Comparison of ENCODE assay signal across 21 cellular contexts in the genomic region with DNA sequence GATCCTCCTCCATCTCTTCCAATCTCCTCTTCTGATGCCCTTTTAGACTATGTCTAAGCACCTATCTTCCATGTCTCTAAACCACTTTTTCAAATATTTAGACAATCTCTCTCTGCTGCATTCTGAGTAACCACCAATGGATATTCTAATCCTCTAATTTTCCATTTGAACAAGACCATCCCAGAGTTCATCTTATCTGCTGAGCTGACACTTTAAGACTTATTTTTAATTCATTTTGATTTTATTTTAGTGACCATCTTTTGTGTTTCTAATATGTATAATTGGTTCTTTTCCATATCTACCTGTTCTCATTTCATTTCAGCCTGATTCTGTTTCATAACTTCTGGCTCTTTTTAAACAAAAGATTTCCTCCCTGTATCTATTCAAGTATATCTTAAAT.
A peak's percentile ranks its signal among the peaks of the same experiment; 100 is the strongest.
DNase-seq lines count a peak whose midpoint lies in the region; ATAC-seq, FAIRE-seq and TF ChIP-seq lines count a peak whose summit lies in the region.
"Had no signal": no experiment of that assay in that cellular context is flagged by ENCODE, and none has a peak within 500 bp of the region (broad histone marks: within the 10 kb centered on the region; RNA-seq: fewer than 3 reads in every experiment).

No MANE protein-coding gene starts in this region.

- H3K4me1 ChIP-seq in HepG2 (ENCODE audit: insufficient read depth, low read length): no peaks in the 10 kb centered on the region
- H3K4me1 ChIP-seq in right lobe of liver: no peaks in the 10 kb centered on the region
- H3K4me1 ChIP-seq in K562 (replicated peaks in 1 of 2; ENCODE audit: control insufficient read depth in 2 of 2, insufficient read depth in 2 of 2, low read length in 2 of 2): no peaks in the 10 kb centered on the region; a peak in 1 of 5 replicates

- ATAC-seq in HepG2: no peak
- no peak for ATAC-seq in right lobe of liver
- no peak for ATAC-seq in K562
- ATAC-seq: CD8-positive, alpha-beta T cell; GM12878 had no signal

- CTCF ChIA-PET in HepG2 (lab: Yijun Ruan, JAX; ENCODE audit: low intra/inter-chr PET ratio, low total read pairs) (no interaction called here), K562 (lab: Yijun Ruan, JAX; ENCODE audit: low intra/inter-chr PET ratio) (interaction anchor here (0.7 kb wide), 1 partner anchor 35 kb away, joined by 4 read pairs; no protein-coding TSS in a partner anchor)

- H3K9ac ChIP-seq in HepG2 (ENCODE audit: insufficient read depth, low read depth, low read length) (no peak overlapping the region), K562 (ENCODE audit: insufficient read depth in 1 of 2, low read depth in 2 of 2, low read length in 2 of 2) (no peak overlapping the region)
- H3K9ac ChIP-seq: BLaER1 treated with 17β-estradiol and CSF1 and Interleukin-3, amounts not matched to agents 10 nM and 100 nM had no signal

- H2AFZ ChIP-seq in HepG2 (ENCODE audit: low read length) (no peak overlapping the region), K562 (ENCODE audit: low read depth, low read length) (no peak overlapping the region)

- FAIRE-seq in HepG2 (lab: Jason Lieb, UNC) (no peak), K562 (lab: Jason Lieb, UNC) (no peak)
- FAIRE-seq: GM12878, GM12892, GM18507 had no signal

- POLR2A ChIA-PET in HepG2 (lab: Yijun Ruan, JAX) (no interaction called here), K562 (lab: Yijun Ruan, JAX) (no interaction called here)

- H3K4me2 ChIP-seq in HepG2 (ENCODE audit: low read depth, low read length) (no peak overlapping the region), K562 (ENCODE audit: insufficient read depth, low read length) (no peak overlapping the region)
- H3K4me2 ChIP-seq: BLaER1 treated with 17β-estradiol and CSF1 and Interleukin-3, amounts not matched to agents 10 nM and 100 nM had no signal

- H3K9me1 ChIP-seq in K562 (ENCODE audit: control insufficient read depth, insufficient read depth, low read length): no peaks in the 10 kb centered on the region

- TF ChIP-seq POLR2A in HepG2 (IDR thresholded peaks at IDR 0.05; ENCODE audit: insufficient read depth in 1 of 2, low read depth in 2 of 2, low read length in 2 of 2) (no peak), right lobe of liver (IDR thresholded peaks at IDR 0.05) (no peak), K562 (conservative IDR thresholded peaks at IDR 0.05) (no peak)

- H3K4me3 ChIP-seq in HepG2 (replicated peaks in 1 of 3; ENCODE audit: insufficient read depth in 1 of 3, low read depth in 2 of 3, low read length in 3 of 3) (no peak overlapping the region), right lobe of liver (no peak overlapping the region), K562 (no peak overlapping the region)
- H3K4me3 ChIP-seq: BLaER1 treated with 17β-estradiol and CSF1 and Interleukin-3, amounts not matched to agents 10 nM and 100 nM; GM12878 had no signal

- DNase-seq in HepG2 (ENCODE audit: low spot score) (no peak), right lobe of liver (no peak), K562 (ENCODE audit: extremely low read depth in 1 of 4, low spot score in 3 of 4) (no peak), AG08396 (ENCODE audit: low spot score) (no peak), COR-L47 (lab: John Stamatoyannopoulos, UW) (no peak)
- DNase-seq: ACHN; AML-193; CD4-positive, alpha-beta T cell; CD8-positive, alpha-beta T cell; DMS 273 treated with DMSO at 0.1 percent for 48 hours; DMS153; DMS53; DMS79; DND-41; GDM1 had no signal

- H4K20me1 ChIP-seq in HepG2 (ENCODE audit: insufficient read depth, low read length): no peaks in the 10 kb centered on the region
- H4K20me1 ChIP-seq in K562 (replicated peaks; ENCODE audit: control insufficient read depth, insufficient read depth, low read length): no peaks in the 10 kb centered on the region
- H4K20me1 ChIP-seq: BLaER1 treated with 17β-estradiol and CSF1 and Interleukin-3, amounts not matched to agents 10 nM and 100 nM had no signal

- no peak overlapping the region for H3K27ac ChIP-seq in HepG2 (ENCODE audit: extremely low read length, insufficient read depth, low read length)
- H3K27ac ChIP-seq in right lobe of liver: no peak overlapping the region
- no peak overlapping the region for H3K27ac ChIP-seq in K562 (ENCODE audit: extremely low read depth, low read depth, low read length)
- H3K27ac ChIP-seq: 22Rv1; BLaER1 treated with 17β-estradiol and CSF1 and Interleukin-3, amounts not matched to agents 10 nM and 100 nM; C4-2B had no signal

- in situ Hi-C loops in HepG2 (cut with HindIII; ENCODE audit: extremely low pct_ligation_motif_present, low pct_unique_long_range_greater_than_20kb) (no loop called here), K562 (cut with MboI) (no loop called here)

- H3K36me3 ChIP-seq in HepG2 (replicated peaks in 1 of 2; ENCODE audit: control insufficient read depth in 1 of 2, insufficient read depth in 2 of 2, low read length in 2 of 2) (no peaks in the 10 kb centered on the region), right lobe of liver (no peaks in the 10 kb centered on the region), K562 (ENCODE audit: control insufficient read depth, insufficient read depth, low read length) (no peaks in the 10 kb centered on the region)
- H3K36me3 ChIP-seq: BLaER1 treated with 17β-estradiol and CSF1 and Interleukin-3, amounts not matched to agents 10 nM and 100 nM had no signal

- H3K9me3 ChIP-seq in HepG2 (ENCODE audit: low read length): no peaks in the 10 kb centered on the region
- H3K9me3 ChIP-seq in right lobe of liver: no peaks in the 10 kb centered on the region
- no peaks in the 10 kb centered on the region for H3K9me3 ChIP-seq in K562 (replicated peaks; ENCODE audit: control insufficient read depth, insufficient read depth, low read depth, low read length)

- TF ChIP-seq RAD21 in HepG2 (CRISPR knock-in tag; IDR thresholded peaks at IDR 0.05) (no peak), K562 (CRISPR knock-in tag; conservative IDR thresholded peaks at IDR 0.05 in 1 of 2, IDR thresholded peaks at IDR 0.05 in 1 of 2) (no peak)

- H3K79me2 ChIP-seq in HepG2 (ENCODE audit: insufficient read depth, low read length) (no peaks in the 10 kb centered on the region), K562 (ENCODE audit: control insufficient read depth, insufficient read depth, low read length) (no peaks in the 10 kb centered on the region)

- H3K27me3 ChIP-seq in HepG2 (ENCODE audit: control insufficient read depth in 1 of 2, insufficient read depth in 2 of 2, low read length in 2 of 2) (peaks cover 0 to 2% of the 10 kb centered on the region in 2 experiments; a peak in 2 of 5 replicates), right lobe of liver (no peaks in the 10 kb centered on the region), K562 (ENCODE audit: control insufficient read depth in 2 of 2, insufficient read depth in 2 of 2, low read length in 2 of 2) (0 out of 5 replicates have a peak, but pooled peaks cover 0 to 4% of the 10 kb centered on the region in 2 experiments)
- H3K27me3 ChIP-seq: BLaER1 treated with 17β-estradiol and CSF1 and Interleukin-3, amounts not matched to agents 10 nM and 100 nM had no signal

- TF ChIP-seq EP300 in HepG2 (IDR thresholded peaks at IDR 0.05; ENCODE audit: low read depth in 2 of 2, low read length in 2 of 2): no peak
- no peak for TF ChIP-seq EP300 in HepG2 (CRISPR knock-in tag; IDR thresholded peaks at IDR 0.05; ENCODE audit: borderline replicate concordance)
- no peak for TF ChIP-seq EP300 in K562 (IDR thresholded peaks at IDR 0.05; ENCODE audit: low read length)

- intact Hi-C loops in HepG2 (cut with micrococcal nuclease; ENCODE audit: unreplicated experiment): no loop called here
- intact Hi-C loops in right lobe of liver (cut with DNase I): no loop called here
- intact Hi-C loops in K562 (cut with micrococcal nuclease): no loop called here

- no TSS peak for BruUV-seq in HepG2 (replicated peaks; lab: Mats Ljungman, UMichigan)
- BruUV-seq in K562 (replicated peaks; lab: Mats Ljungman, UMichigan): no TSS peak

- TF ChIP-seq CTCF in HepG2 (CRISPR knock-in tag; IDR thresholded peaks at IDR 0.05): no peak
- no peak for TF ChIP-seq CTCF in right lobe of liver (IDR thresholded peaks at IDR 0.05)
- no peak for TF ChIP-seq CTCF in K562 (IDR thresholded peaks at IDR 0.05 in 2 of 3, conservative IDR thresholded peaks at IDR 0.05 in 1 of 3; ENCODE audit: insufficient read depth in 2 of 3, low read depth in 1 of 3, low read length in 3 of 3)

TF ChIP-seq in HepG2, 621 proteins besides CTCF, POLR2A, EP300 and RAD21 (continues in another document):
- TF ChIP-seq, protein P1, sequence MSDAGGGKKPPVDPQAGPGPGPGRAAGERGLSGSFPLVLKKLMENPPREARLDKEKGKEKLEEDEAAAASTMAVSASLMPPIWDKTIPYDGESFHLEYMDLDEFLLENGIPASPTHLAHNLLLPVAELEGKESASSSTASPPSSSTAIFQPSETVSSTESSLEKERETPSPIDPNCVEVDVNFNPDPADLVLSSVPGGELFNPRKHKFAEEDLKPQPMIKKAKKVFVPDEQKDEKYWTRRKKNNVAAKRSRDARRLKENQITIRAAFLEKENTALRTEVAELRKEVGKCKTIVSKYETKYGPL (CRISPR knock-in tag; IDR thresholded peaks at IDR 0.05): no peak
- no peak for TF ChIP-seq PRPF4 (IDR thresholded peaks at IDR 0.05; ENCODE audit: low read depth, low read length, poor library complexity, severe bottlenecking)
- TF ChIP-seq, protein P2, sequence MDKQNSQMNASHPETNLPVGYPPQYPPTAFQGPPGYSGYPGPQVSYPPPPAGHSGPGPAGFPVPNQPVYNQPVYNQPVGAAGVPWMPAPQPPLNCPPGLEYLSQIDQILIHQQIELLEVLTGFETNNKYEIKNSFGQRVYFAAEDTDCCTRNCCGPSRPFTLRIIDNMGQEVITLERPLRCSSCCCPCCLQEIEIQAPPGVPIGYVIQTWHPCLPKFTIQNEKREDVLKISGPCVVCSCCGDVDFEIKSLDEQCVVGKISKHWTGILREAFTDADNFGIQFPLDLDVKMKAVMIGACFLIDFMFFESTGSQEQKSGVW (CRISPR knock-in tag; IDR thresholded peaks at IDR 0.05; ENCODE audit: borderline replicate concordance): no peak

TF ChIP-seq in K562, 482 proteins besides CTCF, POLR2A, EP300 and RAD21:
- TF ChIP-seq GATAD2A (IDR thresholded peaks at IDR 0.05) (no peak), ZNF316 (IDR thresholded peaks at IDR 0.05) (peak; percentile 48; the same call in 1 of the 2 replicates), ZNF23 (CRISPR knock-in tag; IDR thresholded peaks at IDR 0.05) (no peak), DMBX1 (CRISPR knock-in tag; IDR thresholded peaks at IDR 0.05; ENCODE audit: borderline replicate concordance) (no peak), ZNF134 (CRISPR knock-in tag; conservative IDR thresholded peaks at IDR 0.05) (no peak), MBD2 (IDR thresholded peaks at IDR 0.05; ENCODE audit: borderline replicate concordance, low read depth) (no peak)
